ENCODE assay signal across 21 cellular contexts in the genomic region with DNA sequence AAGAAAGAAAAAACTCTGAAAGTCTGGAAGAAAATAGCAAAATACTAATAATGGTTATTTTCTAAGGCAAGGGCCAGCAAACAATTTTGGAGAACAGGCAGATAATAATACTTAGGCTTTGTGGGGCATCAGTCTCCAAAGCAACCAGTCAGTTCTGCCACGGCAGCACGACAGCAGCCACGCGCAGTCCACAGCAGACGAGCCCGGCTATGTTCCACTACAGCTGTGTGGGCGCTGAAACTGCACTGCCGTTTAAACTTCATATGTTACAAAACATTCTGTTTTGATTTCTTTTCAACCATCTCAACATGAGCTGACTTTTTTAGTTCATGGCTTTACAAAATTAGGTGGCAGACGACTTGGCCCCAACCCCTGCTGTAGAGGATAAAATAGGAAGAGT.
"Had no signal": no experiment of that assay in that cellular context is flagged by ENCODE, and none has a peak within 500 bp of the region (broad histone marks: within the 10 kb centered on the region; RNA-seq: fewer than 3 reads in every experiment).

No MANE protein-coding gene starts in this region.

- DNase-seq: colonic mucosa; cortex of kidney; effector CD8-positive, alpha-beta T cell; effector memory CD8-positive, alpha-beta T cell; endodermal cell; erythroblast; esophagus squamous epithelium; foreskin fibroblast; foreskin melanocyte; heart left ventricle; hypothalamus; immature natural killer cell; islet precursor cell; kidney; kidney glomerular epithelial cell; left colon; left ventricle myocardium inferior; mammary epithelial cell; mesendoderm; midbrain had no signal

- FAIRE-seq: endometrium, kidney had no signal
